In the genomic region with DNA sequence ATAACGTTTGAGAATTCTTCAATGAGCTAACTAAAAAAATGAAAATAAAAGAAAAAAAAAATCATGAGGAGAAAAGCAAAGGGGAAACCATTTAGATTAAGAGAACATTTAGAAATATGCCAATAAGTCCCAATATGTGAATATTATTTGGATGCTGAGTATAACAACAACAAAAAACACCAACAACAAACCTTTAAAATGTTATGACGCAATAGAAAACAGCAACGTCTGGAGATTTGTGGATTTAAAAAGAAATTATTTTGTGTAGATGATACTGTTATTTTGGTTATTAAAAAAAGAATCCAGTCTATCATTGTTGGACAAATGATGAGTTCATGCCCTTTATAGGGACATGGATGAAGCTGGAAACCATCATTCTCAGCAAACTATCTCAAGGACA, we compare ENCODE assay signal across 3 cellular contexts.
TF ChIP-seq lines count a peak whose summit lies in the region.

No MANE protein-coding gene starts in this region.

TF ChIP-seq in HepG2, 621 proteins besides CTCF, POLR2A, EP300 and RAD21:
- TF ChIP-seq CEBPB (IDR thresholded peaks at IDR 0.05; ENCODE audit: borderline replicate concordance, low read depth, low read length) (peak; percentile 73), HNRNPK (IDR thresholded peaks at IDR 0.05; ENCODE audit: low read depth, low read length, poor library complexity, severe bottlenecking) (peak; percentile 12), HDAC6 (IDR thresholded peaks at IDR 0.05; ENCODE audit: low read depth, low read length) (no peak)
- TF ChIP-seq, protein P1, sequence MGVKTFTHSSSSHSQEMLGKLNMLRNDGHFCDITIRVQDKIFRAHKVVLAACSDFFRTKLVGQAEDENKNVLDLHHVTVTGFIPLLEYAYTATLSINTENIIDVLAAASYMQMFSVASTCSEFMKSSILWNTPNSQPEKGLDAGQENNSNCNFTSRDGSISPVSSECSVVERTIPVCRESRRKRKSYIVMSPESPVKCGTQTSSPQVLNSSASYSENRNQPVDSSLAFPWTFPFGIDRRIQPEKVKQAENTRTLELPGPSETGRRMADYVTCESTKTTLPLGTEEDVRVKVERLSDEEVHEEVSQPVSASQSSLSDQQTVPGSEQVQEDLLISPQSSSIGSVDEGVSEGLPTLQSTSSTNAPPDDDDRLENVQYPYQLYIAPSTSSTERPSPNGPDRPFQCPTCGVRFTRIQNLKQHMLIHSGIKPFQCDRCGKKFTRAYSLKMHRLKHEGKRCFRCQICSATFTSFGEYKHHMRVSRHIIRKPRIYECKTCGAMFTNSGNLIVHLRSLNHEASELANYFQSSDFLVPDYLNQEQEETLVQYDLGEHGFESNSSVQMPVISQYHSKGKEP (CRISPR knock-in tag; IDR thresholded peaks at IDR 0.05) = no peak

TF ChIP-seq in IMR-90, 13 proteins besides CTCF, POLR2A, EP300 and RAD21:
- TF ChIP-seq SMC3 (IDR thresholded peaks at IDR 0.05; ENCODE audit: low read depth, low read length) (no peak), CEBPB (IDR thresholded peaks at IDR 0.05; ENCODE audit: low read depth, low read length) (peak; percentile 71)

TF ChIP-seq in H1, 55 proteins besides CTCF, POLR2A, EP300 and RAD21:
- TF ChIP-seq TAF7 (optimal IDR thresholded peaks at IDR 0.05; ENCODE audit: borderline replicate concordance, low read depth, low read length) (no peak), CEBPB (IDR thresholded peaks at IDR 0.05; ENCODE audit: low read depth, low read length) (peak; percentile 62; the same call in 1 of the 2 replicates)
TF ChIP-seq in H1: peak in this region for 1.
